ENCODE assay signal across 1 cellular context in genomic region chr3:197736491-197737318, GRCh38.
TF ChIP-seq lines count a peak whose summit lies in the region.

RUBCN (minus strand) TSS chr3:197736904; CDS start chr3:197736719, 185 bp downstream.

TF ChIP-seq in GM12878, 131 proteins besides CTCF, POLR2A, EP300 and RAD21 (continued from another document and continues in another):
- no peak for TF ChIP-seq ATF3 (IDR thresholded peaks at IDR 0.05; ENCODE audit: borderline replicate concordance, extremely low read depth, low read depth, low read length)
- no peak for TF ChIP-seq SUZ12 (IDR thresholded peaks at IDR 0.05; ENCODE audit: unreplicated experiment)
- TF ChIP-seq TCF7 (IDR thresholded peaks at IDR 0.05; ENCODE audit: borderline replicate concordance), result no peak
- TF ChIP-seq ZNF207 (IDR thresholded peaks at IDR 0.05; ENCODE audit: borderline replicate concordance), result peak; percentile 38; the same call in 1 of the 2 replicates
- 0 out of 2 replicates have a peak, but pooled peaks have one; percentile 17 for TF ChIP-seq STAT1 (conservative IDR thresholded peaks at IDR 0.05)
- no peak for TF ChIP-seq KDM1A (IDR thresholded peaks at IDR 0.05; ENCODE audit: borderline replicate concordance)
- TF ChIP-seq POU2F2 (IDR thresholded peaks at IDR 0.05; ENCODE audit: borderline replicate concordance, low read depth, low read length), result no peak; the same call in 2 of the 3 replicates
- TF ChIP-seq FOS (IDR thresholded peaks at IDR 0.05; ENCODE audit: borderline replicate concordance, extremely low read depth, insufficient read length), result no peak
- peak; percentile 85 for TF ChIP-seq HCFC1 (IDR thresholded peaks at IDR 0.05; ENCODE audit: low read length)
- no peak for TF ChIP-seq ZNF217 (IDR thresholded peaks at IDR 0.05)
- TF ChIP-seq PAX8 (IDR thresholded peaks at IDR 0.05), result no peak
- no peak for TF ChIP-seq TARDBP (IDR thresholded peaks at IDR 0.05; ENCODE audit: borderline replicate concordance)
- TF ChIP-seq PRDM15 (CRISPR knock-in tag; IDR thresholded peaks at IDR 0.05), result no peak
- TF ChIP-seq ELK1 (IDR thresholded peaks at IDR 0.05; ENCODE audit: low read depth, low read length), result peak; percentile 87
- TF ChIP-seq CREM (IDR thresholded peaks at IDR 0.05; ENCODE audit: low read depth), result peak; percentile 35; the same call in 1 of the 2 replicates
- TF ChIP-seq PML (IDR thresholded peaks at IDR 0.05; ENCODE audit: low read length), result peak; percentile 69; the same call in 1 of the 2 replicates
- TF ChIP-seq IRF5 (IDR thresholded peaks at IDR 0.05; ENCODE audit: borderline replicate concordance), result no peak
- TF ChIP-seq PKNOX1 (IDR thresholded peaks at IDR 0.05), result no peak
- TF ChIP-seq NR2F1 (conservative IDR thresholded peaks at IDR 0.05), result peak; percentile 31; the same call in 1 of the 2 replicates
- TF ChIP-seq TBL1XR1 (IDR thresholded peaks at IDR 0.05; ENCODE audit: low read depth, low read length), result no peak
- TF ChIP-seq YBX1 (IDR thresholded peaks at IDR 0.05), result no peak
- TF ChIP-seq GATAD2B (conservative IDR thresholded peaks at IDR 0.05; ENCODE audit: low read depth), result no peak; the same call in 1 of the 2 replicates
- no peak for TF ChIP-seq ETV6 (conservative IDR thresholded peaks at IDR 0.05 in 1 of 2, IDR thresholded peaks at IDR 0.05 in 1 of 2; ENCODE audit: borderline replicate concordance in 1 of 2, low read depth in 1 of 2)
- no peak for TF ChIP-seq HDAC2 (IDR thresholded peaks at IDR 0.05)
- TF ChIP-seq REST (IDR thresholded peaks at IDR 0.05; ENCODE audit: low read depth, low read length), result no peak
- TF ChIP-seq CUX1 (IDR thresholded peaks at IDR 0.05; ENCODE audit: insufficient replicate concordance, low read depth, low read length), result no peak
- TF ChIP-seq BCLAF1 (IDR thresholded peaks at IDR 0.05), result no peak
- TF ChIP-seq MYC (IDR thresholded peaks at IDR 0.05; ENCODE audit: insufficient read depth, insufficient read length, insufficient replicate concordance, low read length, severe bottlenecking), result no peak
- peak; percentile 21; the same call in 1 of the 2 replicates for TF ChIP-seq SREBF1 (IDR thresholded peaks at IDR 0.05; ENCODE audit: low read length)
- peak; percentile 66 for TF ChIP-seq HDAC6 (IDR thresholded peaks at IDR 0.05; ENCODE audit: unreplicated experiment)
- TF ChIP-seq EGR1 (IDR thresholded peaks at IDR 0.05; ENCODE audit: borderline replicate concordance in 1 of 2, low read depth in 2 of 2, low read length in 2 of 2), result peak in 1 of 2 experiments; percentile 24; a peak in 1 of 3 replicates
- peak; percentile 80 for TF ChIP-seq CREB1 (IDR thresholded peaks at IDR 0.05; ENCODE audit: low read depth)
